ENCODE assay signal across 12 cellular contexts in the genomic region with DNA sequence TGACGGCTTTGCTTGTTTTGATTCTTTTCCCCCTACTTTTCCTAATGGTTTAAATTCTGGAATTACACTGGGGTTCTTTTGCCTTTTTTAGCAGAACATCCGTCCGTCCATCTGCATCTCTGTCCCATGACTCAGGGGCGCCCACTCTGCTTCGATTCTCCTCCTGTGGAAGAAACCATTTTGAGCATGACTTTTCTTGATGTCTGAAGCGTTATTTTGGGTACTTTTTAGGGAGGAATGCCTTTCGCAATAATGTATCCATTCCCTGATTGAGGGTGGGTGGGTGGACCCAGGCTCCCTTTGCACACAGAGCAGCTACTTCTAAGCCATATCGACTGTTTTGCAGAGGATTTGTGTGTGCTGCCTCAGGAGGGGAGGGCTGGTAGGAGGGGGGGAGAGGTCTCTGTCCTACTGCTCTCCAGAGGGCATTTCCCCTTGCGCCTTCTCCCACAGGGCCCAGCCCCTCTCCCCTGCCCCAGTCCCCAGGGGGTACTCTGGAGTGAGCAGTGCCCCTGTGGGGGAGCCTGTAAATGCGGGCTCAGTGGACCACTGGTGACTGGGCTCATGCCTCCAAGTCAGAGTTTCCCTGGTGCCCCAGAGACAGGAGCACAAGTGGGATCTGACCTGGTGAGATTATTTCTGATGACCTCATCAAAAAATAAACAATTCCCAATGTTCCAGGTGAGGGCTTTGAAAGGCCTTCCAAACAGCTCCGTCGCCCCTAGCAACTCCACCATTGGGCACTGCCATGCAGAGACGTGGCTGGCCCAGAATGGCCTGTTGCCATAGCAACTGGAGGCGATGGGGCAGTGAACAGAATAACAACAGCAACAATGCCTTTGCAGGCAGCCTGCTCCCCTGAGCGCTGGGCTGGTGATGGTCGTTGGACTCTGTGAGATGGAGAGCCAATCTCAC. TPM values are rescaled to one million over a fixed set of nuclear protein-coding genes. Genes with fewer than 3 reads are reported as not detected.
A peak's percentile ranks its signal among the peaks of the same experiment; 100 is the strongest.
DNase-seq lines count a peak whose midpoint lies in the region; ATAC-seq lines count a peak whose summit lies in the region.
"Had no signal": no experiment of that assay in that cellular context is flagged by ENCODE, and none has a peak within 500 bp of the region (broad histone marks: within the 10 kb centered on the region; RNA-seq: fewer than 3 reads in every experiment).

No MANE protein-coding gene starts in this region.

- peak overlapping the region; percentile 91 for H3K27ac ChIP-seq in caudate nucleus (ENCODE audit: low read depth, low read length)

- no peaks in the 10 kb centered on the region for H3K27me3 ChIP-seq in mucosa of stomach (ENCODE audit: control insufficient read depth, insufficient read depth, low read length)

- no peaks in the 10 kb centered on the region for H3K9me3 ChIP-seq in mucosa of stomach (ENCODE audit: control insufficient read depth, low read length)

- peaks cover 11% of the 10 kb centered on the region for H3K4me1 ChIP-seq in mucosa of stomach (ENCODE audit: control insufficient read depth, insufficient read depth, low read length)

- no peaks in the 10 kb centered on the region for H3K27me3 Mint-ChIP-seq in activated CD4-positive, alpha-beta T cell treated with anti-CD3 and anti-CD28 coated beads, Interleukin-2, amount 10 ng/mL, durations not matched to agents 24 days and 14 days
- no peaks in the 10 kb centered on the region for H3K27me3 Mint-ChIP-seq in activated T-cell treated with anti-CD3 and anti-CD28 coated beads, Interleukin-2, amount 50 U/mL, for 4 hours (ENCODE audit: low read depth)
- H3K27me3 Mint-ChIP-seq: naive B cell had no signal

- ATAC-seq in activated T-cell treated with anti-CD3 and anti-CD28 coated beads, Interleukin-2, amount 50 U/mL, for 4 hours, result no peak
- no peak for ATAC-seq in GM18870 (IDR thresholded peaks at IDR 0.05; ENCODE audit: unreplicated experiment)
- ATAC-seq: Right ventricle myocardium inferior had no signal

- intact Hi-C loops in activated CD4-positive, alpha-beta T cell treated with anti-CD3 and anti-CD28 coated beads, Interleukin-2, amount 10 ng/mL, durations not matched to agents 24 days and 14 days (cut with micrococcal nuclease), result no loop called here

- H3K4me1 Mint-ChIP-seq in activated CD4-positive, alpha-beta T cell treated with anti-CD3 and anti-CD28 coated beads, Interleukin-2, amount 10 ng/mL, durations not matched to agents 24 days and 14 days, result peaks cover 10% of the 10 kb centered on the region
- peaks cover 4% of the 10 kb centered on the region for H3K4me1 Mint-ChIP-seq in activated T-cell treated with anti-CD3 and anti-CD28 coated beads, Interleukin-2, amount 50 U/mL, for 4 hours (ENCODE audit: low read depth)

- H3K36me3 Mint-ChIP-seq in activated CD4-positive, alpha-beta T cell treated with anti-CD3 and anti-CD28 coated beads, Interleukin-2, amount 10 ng/mL, durations not matched to agents 24 days and 14 days (ENCODE audit: low read depth), result peaks cover 28% of the 10 kb centered on the region
- peaks cover 9% of the 10 kb centered on the region for H3K36me3 Mint-ChIP-seq in activated T-cell treated with anti-CD3 and anti-CD28 coated beads, Interleukin-2, amount 50 U/mL, for 4 hours (ENCODE audit: insufficient read depth)

- H3K9me3 Mint-ChIP-seq in activated CD4-positive, alpha-beta T cell treated with anti-CD3 and anti-CD28 coated beads, Interleukin-2, amount 10 ng/mL, durations not matched to agents 24 days and 14 days, result no peaks in the 10 kb centered on the region
- no peaks in the 10 kb centered on the region for H3K9me3 Mint-ChIP-seq in activated T-cell treated with anti-CD3 and anti-CD28 coated beads, Interleukin-2, amount 50 U/mL, for 4 hours
- H3K9me3 Mint-ChIP-seq: HFFc6, naive B cell had no signal

- no peak overlapping the region for H3K27ac Mint-ChIP-seq in activated CD4-positive, alpha-beta T cell treated with anti-CD3 and anti-CD28 coated beads, Interleukin-2, amount 10 ng/mL, durations not matched to agents 24 days and 14 days
- H3K27ac Mint-ChIP-seq: HFFc6 had no signal

- H3K36me3 ChIP-seq in mucosa of stomach (ENCODE audit: control insufficient read depth, insufficient read depth, low read length), result peaks cover 14% of the 10 kb centered on the region

- H3K4me3 Mint-ChIP-seq in activated CD4-positive, alpha-beta T cell treated with anti-CD3 and anti-CD28 coated beads, Interleukin-2, amount 10 ng/mL, durations not matched to agents 24 days and 14 days, result no peak overlapping the region
- no peak overlapping the region for H3K4me3 Mint-ChIP-seq in activated T-cell treated with anti-CD3 and anti-CD28 coated beads, Interleukin-2, amount 50 U/mL, for 4 hours
- H3K4me3 Mint-ChIP-seq: HFFc6, naive B cell had no signal

- H3K9ac ChIP-seq in mucosa of stomach (ENCODE audit: low read length), result peak overlapping the region; percentile 8

- H3K4me3 ChIP-seq in mucosa of stomach (ENCODE audit: low read length), result no peak overlapping the region

- peak; percentile 54 for DNase-seq in activated CD4-positive, alpha-beta T cell treated with anti-CD3 and anti-CD28 coated beads, Interleukin-2, amount 10 ng/mL, durations not matched to agents 24 days and 14 days
- DNase-seq in activated CD4-positive, alpha-beta T cell treated with anti-CD3 and anti-CD28 coated beads for 48 hours, result no peak
- peak in 43 of 61 donors; percentile 10 to 81 (median 35) for DNase-seq in caudate nucleus (lab: John Stamatoyannopoulos, UW)
- no peak for DNase-seq in stimulated activated CD4-positive, alpha-beta T cell treated with anti-CD3 and anti-CD28 coated beads, Interleukin-12 subunit alpha, Interleukin-12 subunit beta, amount 100 ng/mL, for 4 hours
- no peak for DNase-seq in effector CD8-positive, alpha-beta T cell (lab: John Stamatoyannopoulos, UW)
- no peak for DNase-seq in activated T-cell treated with anti-CD3 and anti-CD28 coated beads, Interleukin-2, amount 50 U/mL, for 4 hours
- DNase-seq: HFFc6; naive B cell; stimulated activated CD8-positive, alpha-beta memory T cell treated with anti-CD3 and anti-CD28 coated beads, Interleukin-4, amount 100 ng/mL, for 48 hours had no signal

RNA-seq across cellular contexts. Expression of a gene that starts 19.4 kb away (rescaled TPM):
- 0.09 TPM in 2 replicates for total RNA-seq in activated CD4-positive, alpha-beta T cell treated with anti-CD3 and anti-CD28 coated beads, Interleukin-2, amount 10 ng/mL, durations not matched to agents 24 days and 14 days
- total RNA-seq in activated T-cell treated with anti-CD3 and anti-CD28 coated beads, Interleukin-2, amount 50 U/mL, for 4 hours, result under 1 TPM; 0.30 to 0.86 (median 0.40) TPM

Comparison
In these comparisons a context has a peak if more than half of its experiments do, and no peak if none do; other contexts are left out.
1. DNase-seq: peak in activated CD4-positive, alpha-beta T cell treated with anti-CD3 and anti-CD28 coated beads, Interleukin-2, amount 10 ng/mL, durations not matched to agents 24 days and 14 days (single experiment) and caudate nucleus (43 of 61); none in activated CD4-positive, alpha-beta T cell treated with anti-CD3 and anti-CD28 coated beads for 48 hours (single experiment), stimulated activated CD4-positive, alpha-beta T cell treated with anti-CD3 and anti-CD28 coated beads, Interleukin-12 subunit alpha, Interleukin-12 subunit beta, amount 100 ng/mL, for 4 hours (single experiment), effector CD8-positive, alpha-beta T cell (single experiment) and activated T-cell treated with anti-CD3 and anti-CD28 coated beads, Interleukin-2, amount 50 U/mL, for 4 hours (single experiment).